8 cellular contexts compared by ENCODE assay signal in the genomic region with DNA sequence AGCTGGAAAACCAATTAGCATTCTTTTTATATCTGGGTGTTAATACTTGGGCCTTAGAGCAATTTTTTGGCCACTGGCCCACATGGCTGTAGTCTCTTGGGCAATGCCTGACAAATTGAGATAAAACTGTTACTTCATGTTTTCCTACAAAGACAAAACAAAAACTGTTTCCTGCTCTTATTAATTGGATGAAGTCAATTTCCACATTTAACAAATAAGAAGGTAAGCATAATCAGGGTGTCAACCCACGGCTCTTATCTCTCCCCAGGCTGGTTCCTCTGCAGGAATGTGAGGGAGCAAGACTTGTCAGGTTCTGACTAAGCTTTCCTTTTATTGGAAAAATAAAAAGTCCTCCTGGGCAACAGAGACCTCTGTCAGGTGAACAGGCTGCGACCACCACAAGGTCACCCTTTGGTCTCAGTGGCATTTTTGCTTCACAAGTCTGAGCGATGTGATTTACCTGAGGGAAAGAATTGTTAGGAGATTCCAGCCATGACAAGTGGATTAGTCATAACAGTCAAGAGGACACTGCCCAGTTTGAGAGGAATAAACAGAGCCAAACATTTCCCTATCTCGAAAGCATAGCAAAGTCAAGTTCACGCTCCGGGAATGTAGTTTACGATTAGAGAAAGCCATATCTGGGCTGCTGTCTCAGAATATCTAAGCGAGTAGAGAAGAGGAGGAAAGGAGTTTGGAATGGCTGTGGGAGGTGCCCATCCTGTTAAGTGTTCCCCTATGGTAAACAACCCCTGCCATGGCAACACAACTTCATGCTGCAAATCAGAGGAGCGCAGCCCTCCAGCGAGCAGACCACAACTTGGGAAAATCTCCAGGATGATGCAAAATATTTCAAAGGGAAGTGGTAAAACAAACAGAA.
DNase-seq lines count a peak whose midpoint lies in the region; ATAC-seq, FAIRE-seq and TF ChIP-seq lines count a peak whose summit lies in the region.

No MANE protein-coding gene starts in this region.

- no peaks in the 10 kb centered on the region for H3F3A ChIP-seq in MM.1S (ENCODE audit: insufficient read depth, low read length)

- H3K27me3 ChIP-seq in SJCRH30 (no peaks in the 10 kb centered on the region), pancreas (no peaks in the 10 kb centered on the region), MM.1S (replicated peaks; ENCODE audit: insufficient read depth, low read length) (no peaks in the 10 kb centered on the region)

- peak overlapping the region; percentile 35 for H3K4me3 ChIP-seq in SJCRH30
- H3K4me3 ChIP-seq in pancreas = peak overlapping the region in 1 of 4 donors; percentile 5
- H3K4me3 ChIP-seq in MM.1S (ENCODE audit: low read length) = no peak overlapping the region

- intact Hi-C loops in pancreas (cut with DNase I) = no loop called here

- H3K9ac ChIP-seq in MM.1S (ENCODE audit: low read length) = no peak overlapping the region

- ATAC-seq in pancreas = peak; percentile 74 to 84 (median 75)
- no peak for ATAC-seq in activated CD4-positive, CD25-positive, alpha-beta regulatory T cell treated with anti-CD3 and anti-CD28 coated beads, Interleukin-2, amount 50 U/mL, for 24 hours

- no peak for FAIRE-seq in pancreas (lab: Jason Lieb, UNC)

- no peaks in the 10 kb centered on the region for H3K9me2 ChIP-seq in MM.1S (replicated peaks; ENCODE audit: insufficient read depth, low read length)

- peak overlapping the region; percentile 55 for H3K27ac ChIP-seq in SJCRH30
- peak overlapping the region; percentile 54 to 77 (median 56) for H3K27ac ChIP-seq in pancreas
- H3K27ac ChIP-seq in MM.1S (ENCODE audit: low read length) = no peak overlapping the region

- H2AFZ ChIP-seq in MM.1S (ENCODE audit: low read length) = no peak overlapping the region

- no peaks in the 10 kb centered on the region for H4K20me1 ChIP-seq in MM.1S (ENCODE audit: insufficient read depth, low read length)

- H3K36me3 ChIP-seq in SJCRH30 = no peaks in the 10 kb centered on the region
- no peaks in the 10 kb centered on the region for H3K36me3 ChIP-seq in pancreas
- H3K36me3 ChIP-seq in MM.1S (replicated peaks; ENCODE audit: insufficient read depth, low read length) = no peaks in the 10 kb centered on the region

- DNase-seq in DMS79 (lab: John Stamatoyannopoulos, UW) = peak; percentile 67
- peak; percentile 70 to 77 for DNase-seq in SJCRH30
- DNase-seq in fibroblast of peridontal ligament (ENCODE audit: extremely low read depth) = peak; percentile 99
- DNase-seq in pancreas = peak in 5 of 6 donors; percentile 47 to 67 (median 59)
- no peak for DNase-seq in NK-92 treated with Interleukin-12 subunit alpha and Interleukin-12 subunit beta, amount 100 ng/mL, for 24 hours (lab: John Stamatoyannopoulos, UW)
- DNase-seq in central memory CD4-positive, alpha-beta T cell = no peak
- no peak for DNase-seq in MM.1S

- 6 to 10% methylated on average over 10 of the region's 10 CpGs for WGBS in pancreas, 2 donors

- TF ChIP-seq CTCF in pancreas (IDR thresholded peaks at IDR 0.05) = no peak
- TF ChIP-seq CTCF in MM.1S (IDR thresholded peaks at IDR 0.05; ENCODE audit: low read length) = no peak

- no peak overlapping the region for H3K4me2 ChIP-seq in MM.1S (ENCODE audit: low read depth, low read length)

- H3K4me1 ChIP-seq in SJCRH30 = peaks cover 43% of the 10 kb centered on the region
- peaks cover 25 to 38% (median 35%) of the 10 kb centered on the region in 3 donors for H3K4me1 ChIP-seq in pancreas
- no peaks in the 10 kb centered on the region; the same call in 1 of the 2 replicates for H3K4me1 ChIP-seq in MM.1S (ENCODE audit: low read length)

- no peaks in the 10 kb centered on the region for H3K9me3 ChIP-seq in SJCRH30 (replicated peaks)
- H3K9me3 ChIP-seq in pancreas = no peaks in the 10 kb centered on the region
- H3K9me3 ChIP-seq in MM.1S (replicated peaks; ENCODE audit: insufficient read depth, low read length) = no peaks in the 10 kb centered on the region

- no peaks in the 10 kb centered on the region for H3K79me2 ChIP-seq in MM.1S (ENCODE audit: low read length)

Comparison
In these comparisons a context has a peak if more than half of its experiments do, and no peak if none do; other contexts are left out.
1. DNase-seq: peak in DMS79 (single experiment), SJCRH30 (2 of 2), fibroblast of peridontal ligament (single experiment) and pancreas (5 of 6); none in NK-92 treated with Interleukin-12 subunit alpha and Interleukin-12 subunit beta, amount 100 ng/mL, for 24 hours (single experiment), central memory CD4-positive, alpha-beta T cell (single experiment) and MM.1S (single experiment).
2. ATAC-seq: peak in pancreas (4 of 4); none in activated CD4-positive, CD25-positive, alpha-beta regulatory T cell treated with anti-CD3 and anti-CD28 coated beads, Interleukin-2, amount 50 U/mL, for 24 hours (0 of 2).